19 cellular contexts compared by ENCODE assay signal in the genomic region with DNA sequence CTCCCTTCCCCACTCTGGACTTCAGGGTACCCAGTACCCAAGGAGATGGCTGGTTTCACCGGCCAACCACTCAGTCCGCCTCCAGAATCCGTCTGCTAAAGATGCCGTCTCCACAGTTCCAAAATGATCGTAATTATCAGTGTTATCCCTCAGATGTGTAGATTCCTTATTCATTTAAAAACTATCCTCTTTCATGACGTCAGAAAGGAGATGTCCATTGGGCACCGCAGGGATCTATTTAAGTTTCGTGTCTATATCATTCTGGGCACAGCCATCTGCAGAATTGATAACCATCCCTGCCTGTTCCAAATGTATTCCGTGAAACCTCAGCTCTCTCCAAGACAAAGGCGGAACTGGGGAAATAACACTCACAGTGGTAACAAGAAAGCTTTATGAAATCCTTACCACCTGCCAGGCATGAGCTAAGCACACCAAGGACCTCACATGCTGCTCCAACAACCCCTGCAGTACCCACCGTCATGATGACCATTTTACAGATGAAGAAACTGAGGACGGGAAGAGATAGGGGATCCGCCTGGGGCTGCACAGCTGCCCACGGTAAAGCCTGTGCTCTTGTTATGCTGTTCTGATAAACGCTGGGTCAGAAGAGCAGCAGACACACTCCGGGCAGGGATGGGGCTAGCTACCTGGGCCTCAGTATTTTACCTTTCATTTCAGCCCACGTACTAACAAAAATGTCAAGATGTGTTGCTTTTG.
DNase-seq lines count a peak whose midpoint lies in the region; ATAC-seq lines count a peak whose summit lies in the region.
"Had no signal": no experiment of that assay in that cellular context is flagged by ENCODE, and none has a peak within 500 bp of the region (broad histone marks: within the 10 kb centered on the region; RNA-seq: fewer than 3 reads in every experiment).

No MANE protein-coding gene starts in this region.

- CTCF ChIA-PET in activated naive CD4-positive, alpha-beta T cell treated with anti-CD3 and anti-CD28 coated beads, Interleukin-2, amount 10 ng/mL, durations not matched to agents 7 days and 5 days (lab: Charles Lee) = no interaction called here
- CTCF ChIA-PET in activated CD4-positive, alpha-beta memory T cell treated with anti-CD3 and anti-CD28 coated beads, Interleukin-2, amount 10 ng/mL, durations not matched to agents 7 days and 5 days (lab: Charles Lee) = interaction anchor here (1.1 to 1.2 kb wide), 2 partner anchors 10 to 83 kb away, joined by 3 read pairs; no protein-coding TSS in a partner anchor

- ATAC-seq in stimulated activated naive CD8-positive, alpha-beta T cell treated with anti-CD3 and anti-CD28 coated beads, Interleukin-15, amount 100 ng/mL, for 72 hours = no peak
- ATAC-seq in HG03342 (IDR thresholded peaks at IDR 0.05; ENCODE audit: unreplicated experiment) = no peak
- ATAC-seq: foreskin keratinocyte had no signal

- peaks cover 98% of the 10 kb centered on the region for H3K4me1 Mint-ChIP-seq in activated naive CD4-positive, alpha-beta T cell treated with anti-CD3 and anti-CD28 coated beads, Interleukin-2, amount 10 ng/mL, durations not matched to agents 7 days and 5 days
- H3K4me1 Mint-ChIP-seq in activated CD4-positive, alpha-beta memory T cell treated with anti-CD3 and anti-CD28 coated beads, Interleukin-2, amount 10 ng/mL, durations not matched to agents 7 days and 5 days = peaks cover 82% of the 10 kb centered on the region
- H3K4me1 Mint-ChIP-seq in stimulated activated naive CD8-positive, alpha-beta T cell treated with anti-CD3 and anti-CD28 coated beads, Interleukin-15, amount 100 ng/mL, for 72 hours = peaks cover 100% of the 10 kb centered on the region

- H3K27ac ChIP-seq in caudate nucleus (ENCODE audit: low read depth, low read length) = peak overlapping the region; percentile 39
- H3K27ac ChIP-seq: foreskin keratinocyte, parathyroid adenoma, uterus had no signal

- H3K27me3 Mint-ChIP-seq in activated naive CD4-positive, alpha-beta T cell treated with anti-CD3 and anti-CD28 coated beads, Interleukin-2, amount 10 ng/mL, durations not matched to agents 7 days and 5 days = no peaks in the 10 kb centered on the region
- H3K27me3 Mint-ChIP-seq in activated CD4-positive, alpha-beta memory T cell treated with anti-CD3 and anti-CD28 coated beads, Interleukin-2, amount 10 ng/mL, durations not matched to agents 7 days and 5 days = no peaks in the 10 kb centered on the region
- no peaks in the 10 kb centered on the region for H3K27me3 Mint-ChIP-seq in stimulated activated naive CD8-positive, alpha-beta T cell treated with anti-CD3 and anti-CD28 coated beads, Interleukin-15, amount 100 ng/mL, for 72 hours

- H3K36me3 Mint-ChIP-seq in activated naive CD4-positive, alpha-beta T cell treated with anti-CD3 and anti-CD28 coated beads, Interleukin-2, amount 10 ng/mL, durations not matched to agents 7 days and 5 days = peaks cover 83% of the 10 kb centered on the region
- H3K36me3 Mint-ChIP-seq in activated CD4-positive, alpha-beta memory T cell treated with anti-CD3 and anti-CD28 coated beads, Interleukin-2, amount 10 ng/mL, durations not matched to agents 7 days and 5 days (ENCODE audit: low read depth) = peaks cover 80% of the 10 kb centered on the region
- H3K36me3 Mint-ChIP-seq: IgD-negative memory B cell had no signal

- peak overlapping the region; percentile 8 for H3K4me3 Mint-ChIP-seq in activated naive CD4-positive, alpha-beta T cell treated with anti-CD3 and anti-CD28 coated beads, Interleukin-2, amount 10 ng/mL, durations not matched to agents 7 days and 5 days
- H3K4me3 Mint-ChIP-seq in activated CD4-positive, alpha-beta memory T cell treated with anti-CD3 and anti-CD28 coated beads, Interleukin-2, amount 10 ng/mL, durations not matched to agents 7 days and 5 days = no peak overlapping the region
- H3K4me3 Mint-ChIP-seq in stimulated activated naive CD8-positive, alpha-beta T cell treated with anti-CD3 and anti-CD28 coated beads, Interleukin-15, amount 100 ng/mL, for 72 hours = peak overlapping the region; percentile 89
- H3K4me3 Mint-ChIP-seq: IgD-negative memory B cell, nephron had no signal

- no peaks in the 10 kb centered on the region for H3K9me3 Mint-ChIP-seq in activated naive CD4-positive, alpha-beta T cell treated with anti-CD3 and anti-CD28 coated beads, Interleukin-2, amount 10 ng/mL, durations not matched to agents 7 days and 5 days
- H3K9me3 Mint-ChIP-seq in activated CD4-positive, alpha-beta memory T cell treated with anti-CD3 and anti-CD28 coated beads, Interleukin-2, amount 10 ng/mL, durations not matched to agents 7 days and 5 days = no peaks in the 10 kb centered on the region
- H3K9me3 Mint-ChIP-seq in stimulated activated naive CD8-positive, alpha-beta T cell treated with anti-CD3 and anti-CD28 coated beads, Interleukin-15, amount 100 ng/mL, for 72 hours = no peaks in the 10 kb centered on the region
- H3K9me3 Mint-ChIP-seq: nephron had no signal

- POLR2A ChIA-PET in activated CD4-positive, alpha-beta memory T cell treated with anti-CD3 and anti-CD28 coated beads, Interleukin-2, amount 10 ng/mL, durations not matched to agents 7 days and 5 days (lab: Charles Lee) = no interaction called here

- peak overlapping the region; percentile 94 for H3K27ac Mint-ChIP-seq in activated naive CD4-positive, alpha-beta T cell treated with anti-CD3 and anti-CD28 coated beads, Interleukin-2, amount 10 ng/mL, durations not matched to agents 7 days and 5 days
- H3K27ac Mint-ChIP-seq in activated CD4-positive, alpha-beta memory T cell treated with anti-CD3 and anti-CD28 coated beads, Interleukin-2, amount 10 ng/mL, durations not matched to agents 7 days and 5 days = peak overlapping the region; percentile 31
- peak overlapping the region; percentile 88 to 94 for H3K27ac Mint-ChIP-seq in stimulated activated naive CD8-positive, alpha-beta T cell treated with anti-CD3 and anti-CD28 coated beads, Interleukin-15, amount 100 ng/mL, for 72 hours
- H3K27ac Mint-ChIP-seq: IgD-negative memory B cell, nephron had no signal

- no peak for DNase-seq in activated naive CD4-positive, alpha-beta T cell treated with anti-CD3 and anti-CD28 coated beads, Interleukin-2, amount 10 ng/mL, durations not matched to agents 7 days and 5 days
- DNase-seq in activated naive CD4-positive, alpha-beta T cell treated with anti-CD3 and anti-CD28 coated beads, Interleukin-2, amount 50 U/mL, for 16 hours = no peak
- no peak for DNase-seq in activated CD4-positive, alpha-beta memory T cell treated with anti-CD3 and anti-CD28 coated beads, Interleukin-2, amount 10 ng/mL, durations not matched to agents 7 days and 5 days
- DNase-seq in caudate nucleus (lab: John Stamatoyannopoulos, UW) = no peak
- DNase-seq in stimulated activated naive CD8-positive, alpha-beta T cell treated with anti-CD3 and anti-CD28 coated beads, Interleukin-15, amount 100 ng/mL, for 72 hours = no peak
- no peak for DNase-seq in CD1c-positive myeloid dendritic cell (ENCODE audit: extremely low spot score)
- DNase-seq: aorta, cerebellar nuclear complex, erythroblast, foreskin keratinocyte, GF-D8, NCI-H1105, NCI-H2081, NCI-H82, uterus had no signal

Comparison
In these comparisons a context has a peak if more than half of its experiments do, and no peak if none do; other contexts are left out.
1. H3K27ac Mint-ChIP-seq: peak in every context shown above with its lines; median percentile 94 in activated naive CD4-positive, alpha-beta T cell treated with anti-CD3 and anti-CD28 coated beads, Interleukin-2, amount 10 ng/mL, durations not matched to agents 7 days and 5 days; 91 in stimulated activated naive CD8-positive, alpha-beta T cell treated with anti-CD3 and anti-CD28 coated beads, Interleukin-15, amount 100 ng/mL, for 72 hours; 31 in activated CD4-positive, alpha-beta memory T cell treated with anti-CD3 and anti-CD28 coated beads, Interleukin-2, amount 10 ng/mL, durations not matched to agents 7 days and 5 days.